1 cellular context compared by ENCODE assay signal in genomic region chr17:41919165-41919817, GRCh38.
A peak's percentile ranks its signal among the peaks of the same experiment; 100 is the strongest.
TF ChIP-seq lines count a peak whose summit lies in the region.

No MANE protein-coding gene starts in this region.

TF ChIP-seq in HepG2, 621 proteins besides CTCF, POLR2A, EP300 and RAD21 (continued from another document and continues in another):
- TF ChIP-seq ZNF275 (CRISPR knock-in tag; IDR thresholded peaks at IDR 0.05; ENCODE audit: borderline replicate concordance), result no peak
- TF ChIP-seq ARID2 (CRISPR knock-in tag; IDR thresholded peaks at IDR 0.05; ENCODE audit: borderline replicate concordance), result 0 out of 2 replicates have a peak, but pooled peaks have one; percentile 37
- TF ChIP-seq ZNF17 (CRISPR knock-in tag; IDR thresholded peaks at IDR 0.05), result no peak
- no peak for TF ChIP-seq ZBTB21 (CRISPR knock-in tag; IDR thresholded peaks at IDR 0.05)
- TF ChIP-seq SIN3B (IDR thresholded peaks at IDR 0.05; ENCODE audit: low read length), result no peak
- no peak for TF ChIP-seq ZBTB7B (CRISPR knock-in tag; IDR thresholded peaks at IDR 0.05)
- peak; percentile 61; the same call in 1 of the 2 replicates for TF ChIP-seq MTERF4 (CRISPR knock-in tag; IDR thresholded peaks at IDR 0.05)
- 0 out of 2 replicates have a peak, but pooled peaks have one; percentile 86 for TF ChIP-seq NFE2L1 (CRISPR knock-in tag; IDR thresholded peaks at IDR 0.05; ENCODE audit: borderline replicate concordance)
- peak; percentile 38 for TF ChIP-seq ZFP90 (CRISPR knock-in tag; IDR thresholded peaks at IDR 0.05; ENCODE audit: borderline replicate concordance)
- peak; percentile 42; the same call in 1 of the 2 replicates for TF ChIP-seq ZNF609 (CRISPR knock-in tag; IDR thresholded peaks at IDR 0.05; ENCODE audit: borderline replicate concordance)
- TF ChIP-seq YEATS4 (CRISPR knock-in tag; IDR thresholded peaks at IDR 0.05; ENCODE audit: borderline replicate concordance), result peak; percentile 87
- TF ChIP-seq PATZ1 (CRISPR knock-in tag; IDR thresholded peaks at IDR 0.05), result peak; percentile 71; the same call in 1 of the 2 replicates
- TF ChIP-seq ARID5B (CRISPR knock-in tag; IDR thresholded peaks at IDR 0.05), result peak; percentile 5; the same call in 1 of the 2 replicates
- 0 out of 2 replicates have a peak, but pooled peaks have one; percentile 23 for TF ChIP-seq ZNF569 (CRISPR knock-in tag; IDR thresholded peaks at IDR 0.05; ENCODE audit: borderline replicate concordance)
- peak; percentile 34; the same call in 1 of the 2 replicates for TF ChIP-seq PRDM10 (CRISPR knock-in tag; IDR thresholded peaks at IDR 0.05; ENCODE audit: low read depth)
- TF ChIP-seq RBM39 (IDR thresholded peaks at IDR 0.05; ENCODE audit: low read depth, low read length, poor library complexity, severe bottlenecking), result peak; percentile 62
- no peak; the same call in 1 of the 2 replicates for TF ChIP-seq ZNF558 (CRISPR knock-in tag; IDR thresholded peaks at IDR 0.05; ENCODE audit: borderline replicate concordance)
- no peak for TF ChIP-seq HNF4G (IDR thresholded peaks at IDR 0.05; ENCODE audit: borderline replicate concordance, low read depth, low read length)
- peak; percentile 62; the same call in 1 of the 2 replicates for TF ChIP-seq HNF4G (CRISPR knock-in tag; IDR thresholded peaks at IDR 0.05; ENCODE audit: borderline replicate concordance, low read depth)
- TF ChIP-seq ZNF280B (CRISPR knock-in tag; IDR thresholded peaks at IDR 0.05; ENCODE audit: borderline replicate concordance), result peak; percentile 26; the same call in 1 of the 2 replicates
- peak; percentile 74; the same call in 1 of the 2 replicates for TF ChIP-seq ZBTB3 (CRISPR knock-in tag; IDR thresholded peaks at IDR 0.05; ENCODE audit: borderline replicate concordance, low read depth)
- TF ChIP-seq MAX (IDR thresholded peaks at IDR 0.05), result peak; percentile 87
- TF ChIP-seq ZNF691 (CRISPR knock-in tag; IDR thresholded peaks at IDR 0.05; ENCODE audit: borderline replicate concordance, low read depth), result peak; percentile 90
- peak; percentile 51; the same call in 1 of the 2 replicates for TF ChIP-seq SMYD3 (CRISPR knock-in tag; IDR thresholded peaks at IDR 0.05)
- TF ChIP-seq SALL1 (CRISPR knock-in tag; IDR thresholded peaks at IDR 0.05), result peak; percentile 51; the same call in 1 of the 2 replicates
- no peak for TF ChIP-seq NFKB2 (CRISPR knock-in tag; IDR thresholded peaks at IDR 0.05; ENCODE audit: borderline replicate concordance)
- 0 out of 2 replicates have a peak, but pooled peaks have one; percentile 12 for TF ChIP-seq ZKSCAN8 (CRISPR knock-in tag; IDR thresholded peaks at IDR 0.05; ENCODE audit: borderline replicate concordance)
- 0 out of 2 replicates have a peak, but pooled peaks have one; percentile 71 for TF ChIP-seq ZNF747 (CRISPR knock-in tag; IDR thresholded peaks at IDR 0.05; ENCODE audit: borderline replicate concordance)
- no peak for TF ChIP-seq MLLT10 (CRISPR knock-in tag; IDR thresholded peaks at IDR 0.05)
- TF ChIP-seq SMARCE1 (IDR thresholded peaks at IDR 0.05; ENCODE audit: borderline replicate concordance), result no peak
- TF ChIP-seq CAMTA2 (CRISPR knock-in tag; IDR thresholded peaks at IDR 0.05; ENCODE audit: borderline replicate concordance), result no peak
- no peak for TF ChIP-seq ZNF282 (IDR thresholded peaks at IDR 0.05; ENCODE audit: partially characterized antibody)
- TF ChIP-seq ESRRA (CRISPR knock-in tag; IDR thresholded peaks at IDR 0.05; ENCODE audit: low read depth), result peak; percentile 75; the same call in 1 of the 2 replicates
- peak; percentile 80; the same call in 1 of the 2 replicates for TF ChIP-seq ZNF512 (CRISPR knock-in tag; IDR thresholded peaks at IDR 0.05)
